In genomic region chr10:85832988-85833387, GRCh38 we compare ENCODE assay signal across 17 cellular contexts.
DNase-seq lines count a peak whose midpoint lies in the region; ATAC-seq and TF ChIP-seq lines count a peak whose summit lies in the region.
"Had no signal": no experiment of that assay in that cellular context is flagged by ENCODE, and none has a peak within 500 bp of the region (broad histone marks: within the 10 kb centered on the region; RNA-seq: fewer than 3 reads in every experiment).

No MANE protein-coding gene starts in this region.

- no peaks in the 10 kb centered on the region for H3K27me3 Mint-ChIP-seq in osteocyte (ENCODE audit: unreplicated experiment)

- H3K27me3 ChIP-seq in spleen (replicated peaks in 1 of 7) = no peaks in the 10 kb centered on the region
- H3K27me3 ChIP-seq: BLaER1 treated with 17β-estradiol and CSF1 and Interleukin-3, amounts not matched to agents 10 nM and 100 nM had no signal

- H3K4me1 ChIP-seq in spleen = no peaks in the 10 kb centered on the region
- H3K4me1 ChIP-seq: BLaER1 treated with 17β-estradiol and CSF1 and Interleukin-3, amounts not matched to agents 10 nM and 100 nM; Caco-2 had no signal

- no peak for ATAC-seq in HG03342 (IDR thresholded peaks at IDR 0.05; ENCODE audit: unreplicated experiment)
- ATAC-seq: CD8-positive, alpha-beta T cell had no signal

- H3K27ac ChIP-seq in spleen = no peak overlapping the region
- H3K27ac ChIP-seq: BLaER1 treated with 17β-estradiol and CSF1 and Interleukin-3, amounts not matched to agents 10 nM and 100 nM; C4-2B had no signal

- H3K27ac Mint-ChIP-seq in osteocyte (ENCODE audit: unreplicated experiment) = no peak overlapping the region
- H3K27ac Mint-ChIP-seq: B cell; CD4-positive, alpha-beta T cell; CD8-positive, alpha-beta T cell had no signal

- intact Hi-C loops in spleen (cut with DNase I; ENCODE audit: low total_unique reads) = no loop called here

- no peaks in the 10 kb centered on the region for H3K4me1 Mint-ChIP-seq in osteocyte (ENCODE audit: unreplicated experiment)
- H3K4me1 Mint-ChIP-seq: B cell had no signal

- TF ChIP-seq POLR2A in spleen (IDR thresholded peaks at IDR 0.05) = no peak

- H3K4me3 Mint-ChIP-seq in osteocyte (ENCODE audit: unreplicated experiment) = no peak overlapping the region
- H3K4me3 Mint-ChIP-seq: B cell; CD4-positive, alpha-beta T cell; CD8-positive, alpha-beta T cell had no signal

- H3K36me3 Mint-ChIP-seq in osteocyte (ENCODE audit: unreplicated experiment) = no peaks in the 10 kb centered on the region
- H3K36me3 Mint-ChIP-seq: CD8-positive, alpha-beta T cell had no signal

- peak; percentile 56 for DNase-seq in osteocyte (ENCODE audit: extremely low spot score, unreplicated experiment)
- peak; percentile 43 for DNase-seq in spleen
- DNase-seq in central memory CD4-positive, alpha-beta T cell = no peak
- DNase-seq in NCI-H1694 (lab: John Stamatoyannopoulos, UW) = no peak
- DNase-seq: 8988T; ACHN; AML-193; Caco-2; Calu3; CD4-positive, alpha-beta T cell; CD8-positive, alpha-beta T cell; DMS79 treated with DMSO at 0.1 percent for 48 hours; GF-D8 had no signal

- peaks cover 36% of the 10 kb centered on the region for H3K9me3 Mint-ChIP-seq in osteocyte (ENCODE audit: unreplicated experiment)

- 33 to 81% (median 61%) methylated on average over 1 of the region's 1 CpG for WGBS in spleen, 5 donors

- peaks cover 0 to 55% (median 38%) of the 10 kb centered on the region in 8 donors for H3K9me3 ChIP-seq in spleen
- H3K9me3 ChIP-seq: Caco-2 had no signal

- H3K4me3 ChIP-seq in spleen = no peak overlapping the region
- H3K4me3 ChIP-seq: BLaER1 treated with 17β-estradiol and CSF1 and Interleukin-3, amounts not matched to agents 10 nM and 100 nM had no signal

- TF ChIP-seq CTCF in osteocyte (IDR thresholded peaks at IDR 0.05) = no peak
- TF ChIP-seq CTCF in spleen (IDR thresholded peaks at IDR 0.05 in 8 of 11, conservative IDR thresholded peaks at IDR 0.05 in 3 of 11) = no peak

- H3K36me3 ChIP-seq in spleen = no peaks in the 10 kb centered on the region
- H3K36me3 ChIP-seq: BLaER1 treated with 17β-estradiol and CSF1 and Interleukin-3, amounts not matched to agents 10 nM and 100 nM had no signal

Comparison
In these comparisons a context has a peak if more than half of its experiments do, and no peak if none do; other contexts are left out.
1. DNase-seq: peak in osteocyte (single experiment) and spleen (single experiment); none in central memory CD4-positive, alpha-beta T cell (single experiment) and NCI-H1694 (single experiment).